In the genomic region with DNA sequence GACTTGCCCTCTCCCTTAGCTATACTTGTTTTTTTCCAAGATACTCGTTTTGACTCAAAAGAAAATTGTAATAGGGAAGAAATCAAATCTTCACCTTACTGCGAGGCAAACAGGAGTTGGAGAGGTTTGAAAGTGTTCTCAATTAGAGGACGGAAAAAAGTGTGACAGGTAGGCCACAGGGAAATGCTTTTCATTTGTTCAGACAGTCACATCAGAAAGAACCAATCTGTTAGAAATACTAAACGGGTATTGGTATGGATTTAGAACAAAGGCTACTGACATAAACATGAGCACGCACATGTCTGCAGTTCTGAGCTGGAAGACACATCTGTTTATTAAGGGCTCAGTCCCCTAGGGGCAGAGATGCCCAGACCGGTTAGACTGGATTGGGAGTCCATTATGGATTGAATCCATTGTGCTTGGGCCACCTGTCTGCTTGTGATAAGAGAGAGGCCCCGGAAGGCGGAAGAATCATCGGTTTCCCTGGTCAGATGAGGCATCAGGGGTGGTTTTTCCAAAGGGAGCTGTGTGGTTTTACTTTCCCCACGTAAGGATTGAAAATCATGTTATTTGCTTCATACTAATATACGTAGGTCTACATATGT, we compare ENCODE assay signal across 1 cellular context.
TF ChIP-seq lines count a peak whose summit lies in the region.

No MANE protein-coding gene starts in this region.

TF ChIP-seq in K562, 482 proteins besides CTCF, POLR2A, EP300 and RAD21 (continued from another document and continues in another):
- TF ChIP-seq, protein P1, sequence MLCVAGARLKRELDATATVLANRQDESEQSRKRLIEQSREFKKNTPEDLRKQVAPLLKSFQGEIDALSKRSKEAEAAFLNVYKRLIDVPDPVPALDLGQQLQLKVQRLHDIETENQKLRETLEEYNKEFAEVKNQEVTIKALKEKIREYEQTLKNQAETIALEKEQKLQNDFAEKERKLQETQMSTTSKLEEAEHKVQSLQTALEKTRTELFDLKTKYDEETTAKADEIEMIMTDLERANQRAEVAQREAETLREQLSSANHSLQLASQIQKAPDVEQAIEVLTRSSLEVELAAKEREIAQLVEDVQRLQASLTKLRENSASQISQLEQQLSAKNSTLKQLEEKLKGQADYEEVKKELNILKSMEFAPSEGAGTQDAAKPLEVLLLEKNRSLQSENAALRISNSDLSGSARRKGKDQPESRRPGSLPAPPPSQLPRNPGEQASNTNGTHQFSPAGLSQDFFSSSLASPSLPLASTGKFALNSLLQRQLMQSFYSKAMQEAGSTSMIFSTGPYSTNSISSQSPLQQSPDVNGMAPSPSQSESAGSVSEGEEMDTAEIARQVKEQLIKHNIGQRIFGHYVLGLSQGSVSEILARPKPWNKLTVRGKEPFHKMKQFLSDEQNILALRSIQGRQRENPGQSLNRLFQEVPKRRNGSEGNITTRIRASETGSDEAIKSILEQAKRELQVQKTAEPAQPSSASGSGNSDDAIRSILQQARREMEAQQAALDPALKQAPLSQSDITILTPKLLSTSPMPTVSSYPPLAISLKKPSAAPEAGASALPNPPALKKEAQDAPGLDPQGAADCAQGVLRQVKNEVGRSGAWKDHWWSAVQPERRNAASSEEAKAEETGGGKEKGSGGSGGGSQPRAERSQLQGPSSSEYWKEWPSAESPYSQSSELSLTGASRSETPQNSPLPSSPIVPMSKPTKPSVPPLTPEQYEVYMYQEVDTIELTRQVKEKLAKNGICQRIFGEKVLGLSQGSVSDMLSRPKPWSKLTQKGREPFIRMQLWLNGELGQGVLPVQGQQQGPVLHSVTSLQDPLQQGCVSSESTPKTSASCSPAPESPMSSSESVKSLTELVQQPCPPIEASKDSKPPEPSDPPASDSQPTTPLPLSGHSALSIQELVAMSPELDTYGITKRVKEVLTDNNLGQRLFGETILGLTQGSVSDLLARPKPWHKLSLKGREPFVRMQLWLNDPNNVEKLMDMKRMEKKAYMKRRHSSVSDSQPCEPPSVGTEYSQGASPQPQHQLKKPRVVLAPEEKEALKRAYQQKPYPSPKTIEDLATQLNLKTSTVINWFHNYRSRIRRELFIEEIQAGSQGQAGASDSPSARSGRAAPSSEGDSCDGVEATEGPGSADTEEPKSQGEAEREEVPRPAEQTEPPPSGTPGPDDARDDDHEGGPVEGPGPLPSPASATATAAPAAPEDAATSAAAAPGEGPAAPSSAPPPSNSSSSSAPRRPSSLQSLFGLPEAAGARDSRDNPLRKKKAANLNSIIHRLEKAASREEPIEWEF (CRISPR knock-in tag; IDR thresholded peaks at IDR 0.05) = no peak; the same call in 1 of the 2 replicates
- TF ChIP-seq MAFF (IDR thresholded peaks at IDR 0.05; ENCODE audit: low read length) (no peak), ZNF311 (CRISPR knock-in tag; IDR thresholded peaks at IDR 0.05) (no peak), DIDO1 (tag; IDR thresholded peaks at IDR 0.05; ENCODE audit: low read depth) (no peak), XRCC3 (IDR thresholded peaks at IDR 0.05) (no peak), ZBTB12 (CRISPR knock-in tag; IDR thresholded peaks at IDR 0.05) (no peak), ZNF740 (CRISPR knock-in tag; IDR thresholded peaks at IDR 0.05) (no peak), ZNF740 (tag; IDR thresholded peaks at IDR 0.05) (no peak), ZZZ3 (IDR thresholded peaks at IDR 0.05) (no peak), ETV5 (CRISPR knock-in tag; IDR thresholded peaks at IDR 0.05; ENCODE audit: low read depth) (peak; percentile 91), MGA (IDR thresholded peaks at IDR 0.05) (peak; percentile 37; the same call in 1 of the 2 replicates), BDP1 (IDR thresholded peaks at IDR 0.05; ENCODE audit: insufficient read depth, insufficient read length) (no peak), ARNT (IDR thresholded peaks at IDR 0.05) (0 out of 4 replicates have a peak, but pooled peaks of 1 of the 2 experiments have one; percentile 19), STAG1 (CRISPR knock-in tag; IDR thresholded peaks at IDR 0.05; ENCODE audit: borderline replicate concordance) (no peak), KAT7 (CRISPR knock-in tag; IDR thresholded peaks at IDR 0.05; ENCODE audit: borderline replicate concordance) (peak; percentile 60; the same call in 1 of the 2 replicates), TRIM28 (IDR thresholded peaks at IDR 0.05) (no peak), HEY1 (CRISPR knock-in tag; IDR thresholded peaks at IDR 0.05; ENCODE audit: borderline replicate concordance) (no peak), GATAD2A (IDR thresholded peaks at IDR 0.05) (0 out of 2 replicates have a peak, but pooled peaks have one; percentile 63), CEBPG (CRISPR knock-in tag; IDR thresholded peaks at IDR 0.05) (no peak), CEBPG (tag; conservative IDR thresholded peaks at IDR 0.05 in 1 of 2, IDR thresholded peaks at IDR 0.05 in 1 of 2) (no peak), ZNF695 (CRISPR knock-in tag; IDR thresholded peaks at IDR 0.05) (no peak), HSF4 (CRISPR knock-in tag; IDR thresholded peaks at IDR 0.05; ENCODE audit: borderline replicate concordance) (peak; percentile 37; the same call in 1 of the 2 replicates), DPF2 (IDR thresholded peaks at IDR 0.05) (peak; percentile 55), ESRRB (CRISPR knock-in tag; IDR thresholded peaks at IDR 0.05; ENCODE audit: borderline replicate concordance) (no peak), ARID2 (IDR thresholded peaks at IDR 0.05) (no peak), YY1 (IDR thresholded peaks at IDR 0.05; ENCODE audit: borderline replicate concordance in 1 of 3, control insufficient read depth in 1 of 3, extremely low read depth in 1 of 3, insufficient read depth in 3 of 3, insufficient read length in 1 of 3, insufficient replicate concordance in 2 of 3, low read depth in 1 of 3, low read length in 2 of 3) (peak in 1 of 3 experiments; percentile 69), IFI16 (CRISPR knock-in tag; IDR thresholded peaks at IDR 0.05) (no peak), CBX1 (IDR thresholded peaks at IDR 0.05; ENCODE audit: low read depth) (no peak), CTBP1 (IDR thresholded peaks at IDR 0.05; ENCODE audit: borderline replicate concordance) (peak; percentile 38), TBP (optimal IDR thresholded peaks at IDR 0.05; ENCODE audit: low read depth, low read length) (no peak), SREBF2 (CRISPR knock-in tag; IDR thresholded peaks at IDR 0.05) (no peak), TAL1 (IDR thresholded peaks at IDR 0.05) (peak; percentile 73), LCOR (CRISPR knock-in tag; IDR thresholded peaks at IDR 0.05) (no peak), CREBBP (IDR thresholded peaks at IDR 0.05; ENCODE audit: low read depth, low read length) (no peak), ZNF408 (CRISPR knock-in tag; IDR thresholded peaks at IDR 0.05; ENCODE audit: low read depth) (no peak)
- TF ChIP-seq, protein P2, sequence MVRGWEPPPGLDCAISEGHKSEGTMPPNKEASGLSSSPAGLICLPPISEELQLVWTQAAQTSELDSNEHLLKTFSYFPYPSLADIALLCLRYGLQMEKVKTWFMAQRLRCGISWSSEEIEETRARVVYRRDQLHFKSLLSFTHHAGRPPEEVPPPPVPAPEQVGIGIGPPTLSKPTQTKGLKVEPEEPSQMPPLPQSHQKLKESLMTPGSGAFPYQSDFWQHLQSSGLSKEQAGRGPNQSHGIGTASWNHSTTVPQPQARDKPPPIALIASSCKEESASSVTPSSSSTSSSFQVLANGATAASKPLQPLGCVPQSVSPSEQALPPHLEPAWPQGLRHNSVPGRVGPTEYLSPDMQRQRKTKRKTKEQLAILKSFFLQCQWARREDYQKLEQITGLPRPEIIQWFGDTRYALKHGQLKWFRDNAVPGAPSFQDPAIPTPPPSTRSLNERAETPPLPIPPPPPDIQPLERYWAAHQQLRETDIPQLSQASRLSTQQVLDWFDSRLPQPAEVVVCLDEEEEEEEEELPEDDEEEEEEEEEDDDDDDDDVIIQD (CRISPR knock-in tag; IDR thresholded peaks at IDR 0.05) = no peak
- TF ChIP-seq, protein P3, sequence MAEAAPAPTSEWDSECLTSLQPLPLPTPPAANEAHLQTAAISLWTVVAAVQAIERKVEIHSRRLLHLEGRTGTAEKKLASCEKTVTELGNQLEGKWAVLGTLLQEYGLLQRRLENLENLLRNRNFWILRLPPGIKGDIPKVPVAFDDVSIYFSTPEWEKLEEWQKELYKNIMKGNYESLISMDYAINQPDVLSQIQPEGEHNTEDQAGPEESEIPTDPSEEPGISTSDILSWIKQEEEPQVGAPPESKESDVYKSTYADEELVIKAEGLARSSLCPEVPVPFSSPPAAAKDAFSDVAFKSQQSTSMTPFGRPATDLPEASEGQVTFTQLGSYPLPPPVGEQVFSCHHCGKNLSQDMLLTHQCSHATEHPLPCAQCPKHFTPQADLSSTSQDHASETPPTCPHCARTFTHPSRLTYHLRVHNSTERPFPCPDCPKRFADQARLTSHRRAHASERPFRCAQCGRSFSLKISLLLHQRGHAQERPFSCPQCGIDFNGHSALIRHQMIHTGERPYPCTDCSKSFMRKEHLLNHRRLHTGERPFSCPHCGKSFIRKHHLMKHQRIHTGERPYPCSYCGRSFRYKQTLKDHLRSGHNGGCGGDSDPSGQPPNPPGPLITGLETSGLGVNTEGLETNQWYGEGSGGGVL (CRISPR knock-in tag; IDR thresholded peaks at IDR 0.05) = no peak
